ENCODE assay signal across 1 cellular context in genomic region chr3:123286308-123287023, GRCh38.
TF ChIP-seq lines count a peak whose summit lies in the region.

No MANE protein-coding gene starts in this region.

TF ChIP-seq in K562, 482 proteins besides CTCF, POLR2A, EP300 and RAD21 (continued from another document and continues in another):
- no peak for TF ChIP-seq CLOCK (CRISPR knock-in tag; IDR thresholded peaks at IDR 0.05; ENCODE audit: borderline replicate concordance)
- TF ChIP-seq KLF16 (IDR thresholded peaks at IDR 0.05) = peak; percentile 45; the same call in 1 of the 2 replicates
- TF ChIP-seq E2F1 (CRISPR knock-in tag; IDR thresholded peaks at IDR 0.05) = no peak
- TF ChIP-seq RB1 (IDR thresholded peaks at IDR 0.05; ENCODE audit: low read depth) = peak; percentile 52; the same call in 1 of the 2 replicates
- peak in 1 of 2 experiments; percentile 91; a peak in 3 of 4 replicates for TF ChIP-seq MAZ (CRISPR knock-in tag; conservative IDR thresholded peaks at IDR 0.05 in 1 of 2, IDR thresholded peaks at IDR 0.05 in 1 of 2)
- no peak for TF ChIP-seq ELF1 (tag; IDR thresholded peaks at IDR 0.05)
- TF ChIP-seq RERE (CRISPR knock-in tag; IDR thresholded peaks at IDR 0.05; ENCODE audit: borderline replicate concordance) = no peak
- no peak for TF ChIP-seq MXI1 (IDR thresholded peaks at IDR 0.05; ENCODE audit: low read depth, low read length)
- 0 out of 2 replicates have a peak, but pooled peaks have one; percentile 38 for TF ChIP-seq NCOA1 (IDR thresholded peaks at IDR 0.05; ENCODE audit: low read depth)
- 0 out of 2 replicates have a peak, but pooled peaks have one; percentile 26 for TF ChIP-seq FOXP1 (CRISPR knock-in tag; IDR thresholded peaks at IDR 0.05)
- no peak for TF ChIP-seq ZNF592 (IDR thresholded peaks at IDR 0.05)
- TF ChIP-seq ZNF511 (CRISPR knock-in tag; IDR thresholded peaks at IDR 0.05) = peak; percentile 83; the same call in 1 of the 2 replicates
- no peak for TF ChIP-seq RBM22 (IDR thresholded peaks at IDR 0.05; ENCODE audit: low read depth, low read length, poor library complexity, severe bottlenecking)
- TF ChIP-seq NR4A1 (CRISPR knock-in tag; IDR thresholded peaks at IDR 0.05) = no peak
- no peak for TF ChIP-seq NR4A1 (tag; IDR thresholded peaks at IDR 0.05)
- TF ChIP-seq CBFA2T3 (IDR thresholded peaks at IDR 0.05) = no peak
- no peak for TF ChIP-seq ZNF184 (CRISPR knock-in tag; IDR thresholded peaks at IDR 0.05)
- no peak for TF ChIP-seq ELK3 (CRISPR knock-in tag; IDR thresholded peaks at IDR 0.05)
- no peak for TF ChIP-seq STAT5B (CRISPR knock-in tag; IDR thresholded peaks at IDR 0.05)
- peak; percentile 94 for TF ChIP-seq CTCFL (IDR thresholded peaks at IDR 0.05; ENCODE audit: borderline replicate concordance, insufficient read depth, low read depth, low read length, poor library complexity, severe bottlenecking)
- TF ChIP-seq ZNF253 (CRISPR knock-in tag; conservative IDR thresholded peaks at IDR 0.05) = no peak
- no peak for TF ChIP-seq IFI16 (CRISPR knock-in tag; IDR thresholded peaks at IDR 0.05)
- peak; percentile 82; the same call in 1 of the 2 replicates for TF ChIP-seq FOXK1 (CRISPR knock-in tag; IDR thresholded peaks at IDR 0.05; ENCODE audit: borderline replicate concordance)
- no peak for TF ChIP-seq BRD9 (IDR thresholded peaks at IDR 0.05; ENCODE audit: low read depth, partially characterized antibody)
- TF ChIP-seq MNT (conservative IDR thresholded peaks at IDR 0.05) = no peak
- TF ChIP-seq CXXC5 (CRISPR knock-in tag; IDR thresholded peaks at IDR 0.05) = peak; percentile 54
- 0 out of 2 replicates have a peak, but pooled peaks have one; percentile 34 for TF ChIP-seq NR2C2 (CRISPR knock-in tag; IDR thresholded peaks at IDR 0.05)
- TF ChIP-seq NR2C2 (tag; IDR thresholded peaks at IDR 0.05) = no peak
- no peak for TF ChIP-seq ASH1L (IDR thresholded peaks at IDR 0.05; ENCODE audit: borderline replicate concordance, low read depth, partially characterized antibody)
- no peak for TF ChIP-seq HBP1 (CRISPR knock-in tag; IDR thresholded peaks at IDR 0.05)
- TF ChIP-seq IRF1 (CRISPR knock-in tag; IDR thresholded peaks at IDR 0.05; ENCODE audit: borderline replicate concordance) = no peak
- no peak for TF ChIP-seq HMBOX1 (IDR thresholded peaks at IDR 0.05)
- no peak for TF ChIP-seq SUPT5H (IDR thresholded peaks at IDR 0.05)
- TF ChIP-seq XRCC5 (IDR thresholded peaks at IDR 0.05; ENCODE audit: low read depth, low read length) = peak; percentile 68; the same call in 1 of the 2 replicates
